ENCODE assay signal across 18 cellular contexts in the genomic region with DNA sequence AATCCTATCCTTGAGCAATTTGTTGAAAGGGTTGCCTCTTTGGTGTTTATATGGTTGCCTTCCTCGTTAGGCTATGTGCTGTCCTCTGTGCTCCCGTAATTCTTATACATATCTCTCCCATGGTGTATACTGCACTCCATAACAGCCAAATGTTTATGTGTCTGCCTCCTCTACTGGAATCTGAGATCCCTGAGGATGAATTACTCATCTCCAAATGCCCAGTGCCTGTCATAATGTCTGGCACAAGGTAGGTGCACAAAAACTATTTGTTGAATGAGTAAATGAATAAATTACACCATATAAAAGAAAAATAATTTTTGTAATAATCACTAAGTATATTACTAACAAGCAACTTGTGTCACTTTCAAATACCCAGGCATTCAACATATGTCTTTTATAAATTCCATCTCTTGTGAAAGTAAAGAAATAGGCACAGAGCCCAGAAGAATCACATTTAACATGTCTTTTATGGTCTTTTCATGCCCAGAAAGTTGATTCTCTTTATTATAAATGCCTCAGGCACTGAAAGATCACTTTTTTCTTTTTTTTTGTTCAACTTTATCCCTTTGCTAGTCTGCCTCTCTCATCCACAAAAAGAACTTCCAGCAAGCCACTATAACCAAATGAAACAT.
DNase-seq lines count a peak whose midpoint lies in the region; TF ChIP-seq lines count a peak whose summit lies in the region.
"Had no signal": no experiment of that assay in that cellular context is flagged by ENCODE, and none has a peak within 500 bp of the region (broad histone marks: within the 10 kb centered on the region; RNA-seq: fewer than 3 reads in every experiment).

No MANE protein-coding gene starts in this region.

- DNase-seq in EL (peak; percentile 62), RWPE1 (ENCODE audit: low spot score) (peak; percentile 3), fibroblast of peridontal ligament (ENCODE audit: extremely low read depth) (peak; percentile 74), NCI-H1436 treated with DMSO at 0.1 percent for 48 hours (lab: John Stamatoyannopoulos, UW) (no peak), GM10266 (ENCODE audit: extremely low spot score) (no peak), NCI-H187 treated with DMSO at 0.1 percent for 48 hours (lab: John Stamatoyannopoulos, UW) (no peak)
- DNase-seq in activated naive CD4-positive, alpha-beta T cell treated with anti-CD3 and anti-CD28 coated beads, Interleukin-2, amount 50 U/mL, for 16 hours, result no peak
- DNase-seq: BE2C; CD4-positive, alpha-beta memory T cell; DMS79; HFFc6; NCI-H1105 treated with DMSO at 0.1 percent for 48 hours; NCI-H187; NCI-H748 treated with DMSO at 0.1 percent for 48 hours; OCI-M1; RPMI8226; SJCRH30 had no signal

- TF ChIP-seq CTCF in RWPE1 (conservative IDR thresholded peaks at IDR 0.05; ENCODE audit: low read depth) (no peak), GM10266 (IDR thresholded peaks at IDR 0.05; ENCODE audit: control insufficient read depth, insufficient read depth, low read depth, missing control alignments) (no peak)

- H3K27ac ChIP-seq in RWPE1, result no peak overlapping the region
- H3K27ac ChIP-seq: KMS-11, SJCRH30 had no signal

- CTCF ChIA-PET in RWPE1 (lab: Yijun Ruan, JAX), result interaction anchor here (0.7 kb wide), 1 partner anchor 220 kb away, joined by 4 read pairs; no protein-coding TSS in a partner anchor

- POLR2A ChIA-PET in RWPE1 (lab: Yijun Ruan, JAX; ENCODE audit: low non-redundant PET), result no interaction called here

Comparison
In these comparisons a context has a peak if more than half of its experiments do, and no peak if none do; other contexts are left out.
1. DNase-seq: peak in EL (single experiment), RWPE1 (single experiment) and fibroblast of peridontal ligament (single experiment); none in NCI-H1436 treated with DMSO at 0.1 percent for 48 hours (single experiment), GM10266 (single experiment), activated naive CD4-positive, alpha-beta T cell treated with anti-CD3 and anti-CD28 coated beads, Interleukin-2, amount 50 U/mL, for 16 hours (single experiment) and NCI-H187 treated with DMSO at 0.1 percent for 48 hours (single experiment).